ENCODE assay signal across 2 cellular contexts in genomic region chr10:47467458-47467857, GRCh38. TPM values are rescaled to one million over a fixed set of nuclear protein-coding genes. Genes with fewer than 3 reads are reported as not detected.
"Had no signal": no experiment of that assay in that cellular context is flagged by ENCODE, and none has a peak within 500 bp of the region (broad histone marks: within the 10 kb centered on the region; RNA-seq: fewer than 3 reads in every experiment).

No MANE protein-coding gene starts in this region.

RNA-seq across cellular contexts. Expression of gene ANXA8, which starts 16.5 kb away (rescaled TPM):
- total RNA-seq: G401 had no signal

RNA-seq across cellular contexts. Expression of gene FAM25G, which starts 24.0 kb away (rescaled TPM):
- total RNA-seq: G401, GM12878 had no signal
- polyA plus RNA-seq: GM12878 had no signal
